1 cellular context compared by ENCODE assay signal in genomic region chr12:7851622-7852081, GRCh38.
TF ChIP-seq lines count a peak whose summit lies in the region.
"Not testable (repeated sequence)": the region's sequence is repeated elsewhere in the genome, so short reads cannot be mapped to it uniquely, and the experiment has no call there.

No MANE protein-coding gene starts in this region.

TF ChIP-seq in HepG2, 621 proteins besides CTCF, POLR2A, EP300 and RAD21 (continued from another document and continues in another):
- TF ChIP-seq ATF1 (CRISPR knock-in tag; IDR thresholded peaks at IDR 0.05): peak; percentile 68; the same call in 1 of the 2 replicates
- not testable (repeated sequence) for TF ChIP-seq TCF12 (IDR thresholded peaks at IDR 0.05)
- peak; percentile 89 for TF ChIP-seq TCF12 (CRISPR knock-in tag; IDR thresholded peaks at IDR 0.05)
- peak; percentile 16; the same call in 1 of the 2 replicates for TF ChIP-seq NFYC (CRISPR knock-in tag; IDR thresholded peaks at IDR 0.05)
- TF ChIP-seq ZNF124 (CRISPR knock-in tag; IDR thresholded peaks at IDR 0.05): peak; percentile 27; the same call in 1 of the 2 replicates
- peak; percentile 38; the same call in 1 of the 2 replicates for TF ChIP-seq SP5 (CRISPR knock-in tag; IDR thresholded peaks at IDR 0.05; ENCODE audit: borderline replicate concordance, low read depth)
- 0 out of 2 replicates have a peak, but pooled peaks have one; percentile 37 for TF ChIP-seq SMARCC2 (IDR thresholded peaks at IDR 0.05)
- peak; percentile 96 for TF ChIP-seq SOX13 (IDR thresholded peaks at IDR 0.05)
- TF ChIP-seq SOX13 (CRISPR knock-in tag; conservative IDR thresholded peaks at IDR 0.05 in 1 of 2, IDR thresholded peaks at IDR 0.05 in 1 of 2): peak in 1 of 2 experiments; percentile 98; a peak in 2 of 4 replicates
- TF ChIP-seq MBD4 (IDR thresholded peaks at IDR 0.05; ENCODE audit: borderline replicate concordance, low read length): peak; percentile 84; the same call in 1 of the 2 replicates
- 0 out of 2 replicates have a peak, but pooled peaks have one; percentile 24 for TF ChIP-seq ZFP90 (CRISPR knock-in tag; IDR thresholded peaks at IDR 0.05; ENCODE audit: borderline replicate concordance)
- TF ChIP-seq MEF2D (CRISPR knock-in tag; IDR thresholded peaks at IDR 0.05): peak; percentile 72; the same call in 1 of the 2 replicates
- TF ChIP-seq CHD4 (IDR thresholded peaks at IDR 0.05; ENCODE audit: borderline replicate concordance, low read length): peak; percentile 34; the same call in 1 of the 2 replicates
- TF ChIP-seq TCF7 (IDR thresholded peaks at IDR 0.05; ENCODE audit: low read depth): peak; percentile 99
- TF ChIP-seq PATZ1 (CRISPR knock-in tag; IDR thresholded peaks at IDR 0.05): peak; percentile 86
- peak; percentile 64; the same call in 1 of the 2 replicates for TF ChIP-seq CBFB (CRISPR knock-in tag; IDR thresholded peaks at IDR 0.05)
- TF ChIP-seq NR2F2 (IDR thresholded peaks at IDR 0.05; ENCODE audit: borderline replicate concordance, low read depth): peak; percentile 78; the same call in 1 of the 2 replicates
- peak; percentile 77 for TF ChIP-seq SIX4 (CRISPR knock-in tag; IDR thresholded peaks at IDR 0.05)
- TF ChIP-seq MED13 (CRISPR knock-in tag; IDR thresholded peaks at IDR 0.05): peak; percentile 90
- TF ChIP-seq SIX1 (CRISPR knock-in tag; IDR thresholded peaks at IDR 0.05; ENCODE audit: borderline replicate concordance): peak; percentile 88; the same call in 1 of the 2 replicates
- peak; percentile 17; the same call in 1 of the 2 replicates for TF ChIP-seq ZNF574 (CRISPR knock-in tag; IDR thresholded peaks at IDR 0.05)
- TF ChIP-seq FOXA3 (CRISPR knock-in tag; IDR thresholded peaks at IDR 0.05): peak; percentile 94
- TF ChIP-seq ISL2 (CRISPR knock-in tag; IDR thresholded peaks at IDR 0.05): peak; percentile 99
- TF ChIP-seq, protein P1, sequence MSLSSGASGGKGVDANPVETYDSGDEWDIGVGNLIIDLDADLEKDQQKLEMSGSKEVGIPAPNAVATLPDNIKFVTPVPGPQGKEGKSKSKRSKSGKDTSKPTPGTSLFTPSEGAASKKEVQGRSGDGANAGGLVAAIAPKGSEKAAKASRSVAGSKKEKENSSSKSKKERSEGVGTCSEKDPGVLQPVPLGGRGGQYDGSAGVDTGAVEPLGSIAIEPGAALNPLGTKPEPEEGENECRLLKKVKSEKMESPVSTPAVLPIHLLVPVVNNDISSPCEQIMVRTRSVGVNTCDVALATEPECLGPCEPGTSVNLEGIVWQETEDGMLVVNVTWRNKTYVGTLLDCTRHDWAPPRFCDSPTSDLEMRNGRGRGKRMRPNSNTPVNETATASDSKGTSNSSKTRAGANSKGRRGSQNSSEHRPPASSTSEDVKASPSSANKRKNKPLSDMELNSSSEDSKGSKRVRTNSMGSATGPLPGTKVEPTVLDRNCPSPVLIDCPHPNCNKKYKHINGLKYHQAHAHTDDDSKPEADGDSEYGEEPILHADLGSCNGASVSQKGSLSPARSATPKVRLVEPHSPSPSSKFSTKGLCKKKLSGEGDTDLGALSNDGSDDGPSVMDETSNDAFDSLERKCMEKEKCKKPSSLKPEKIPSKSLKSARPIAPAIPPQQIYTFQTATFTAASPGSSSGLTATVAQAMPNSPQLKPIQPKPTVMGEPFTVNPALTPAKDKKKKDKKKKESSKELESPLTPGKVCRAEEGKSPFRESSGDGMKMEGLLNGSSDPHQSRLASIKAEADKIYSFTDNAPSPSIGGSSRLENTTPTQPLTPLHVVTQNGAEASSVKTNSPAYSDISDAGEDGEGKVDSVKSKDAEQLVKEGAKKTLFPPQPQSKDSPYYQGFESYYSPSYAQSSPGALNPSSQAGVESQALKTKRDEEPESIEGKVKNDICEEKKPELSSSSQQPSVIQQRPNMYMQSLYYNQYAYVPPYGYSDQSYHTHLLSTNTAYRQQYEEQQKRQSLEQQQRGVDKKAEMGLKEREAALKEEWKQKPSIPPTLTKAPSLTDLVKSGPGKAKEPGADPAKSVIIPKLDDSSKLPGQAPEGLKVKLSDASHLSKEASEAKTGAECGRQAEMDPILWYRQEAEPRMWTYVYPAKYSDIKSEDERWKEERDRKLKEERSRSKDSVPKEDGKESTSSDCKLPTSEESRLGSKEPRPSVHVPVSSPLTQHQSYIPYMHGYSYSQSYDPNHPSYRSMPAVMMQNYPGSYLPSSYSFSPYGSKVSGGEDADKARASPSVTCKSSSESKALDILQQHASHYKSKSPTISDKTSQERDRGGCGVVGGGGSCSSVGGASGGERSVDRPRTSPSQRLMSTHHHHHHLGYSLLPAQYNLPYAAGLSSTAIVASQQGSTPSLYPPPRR (CRISPR knock-in tag; IDR thresholded peaks at IDR 0.05; ENCODE audit: borderline replicate concordance): peak; percentile 85; the same call in 1 of the 2 replicates
- TF ChIP-seq ARNTL (CRISPR knock-in tag; IDR thresholded peaks at IDR 0.05): 0 out of 2 replicates have a peak, but pooled peaks have one; percentile 50
- peak; percentile 78 for TF ChIP-seq FOXK2 (IDR thresholded peaks at IDR 0.05)
- TF ChIP-seq, protein P2, sequence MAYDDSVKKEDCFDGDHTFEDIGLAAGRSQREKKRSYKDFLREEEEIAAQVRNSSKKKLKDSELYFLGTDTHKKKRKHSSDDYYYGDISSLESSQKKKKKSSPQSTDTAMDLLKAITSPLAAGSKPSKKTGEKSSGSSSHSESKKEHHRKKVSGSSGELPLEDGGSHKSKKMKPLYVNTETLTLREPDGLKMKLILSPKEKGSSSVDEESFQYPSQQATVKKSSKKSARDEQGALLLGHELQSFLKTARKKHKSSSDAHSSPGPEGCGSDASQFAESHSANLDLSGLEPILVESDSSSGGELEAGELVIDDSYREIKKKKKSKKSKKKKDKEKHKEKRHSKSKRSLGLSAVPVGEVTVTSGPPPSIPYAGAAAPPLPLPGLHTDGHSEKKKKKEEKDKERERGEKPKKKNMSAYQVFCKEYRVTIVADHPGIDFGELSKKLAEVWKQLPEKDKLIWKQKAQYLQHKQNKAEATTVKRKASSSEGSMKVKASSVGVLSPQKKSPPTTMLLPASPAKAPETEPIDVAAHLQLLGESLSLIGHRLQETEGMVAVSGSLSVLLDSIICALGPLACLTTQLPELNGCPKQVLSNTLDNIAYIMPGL (CRISPR knock-in tag; IDR thresholded peaks at IDR 0.05; ENCODE audit: borderline replicate concordance in 1 of 2, low read depth in 1 of 2): peak; percentile 26 to 30; a peak in 1 of 4 replicates
- TF ChIP-seq KLF16 (CRISPR knock-in tag; IDR thresholded peaks at IDR 0.05): peak in 1 of 2 experiments; percentile 66; a peak in 1 of 4 replicates
- TF ChIP-seq TARDBP (CRISPR knock-in tag; IDR thresholded peaks at IDR 0.05): peak; percentile 93
- peak; percentile 73; the same call in 1 of the 2 replicates for TF ChIP-seq HMG20B (CRISPR knock-in tag; conservative IDR thresholded peaks at IDR 0.05)
- peak; percentile 87 for TF ChIP-seq FOXO1 (CRISPR knock-in tag; IDR thresholded peaks at IDR 0.05)
- peak; percentile 98 for TF ChIP-seq ZNF232 (CRISPR knock-in tag; IDR thresholded peaks at IDR 0.05; ENCODE audit: borderline replicate concordance)
- peak; percentile 53; the same call in 1 of the 2 replicates for TF ChIP-seq ZNF749 (CRISPR knock-in tag; IDR thresholded peaks at IDR 0.05; ENCODE audit: borderline replicate concordance)
- peak; percentile 31; the same call in 1 of the 2 replicates for TF ChIP-seq SMYD3 (CRISPR knock-in tag; IDR thresholded peaks at IDR 0.05)
- TF ChIP-seq ZNF121 (CRISPR knock-in tag; IDR thresholded peaks at IDR 0.05): peak; percentile 33; the same call in 1 of the 2 replicates
- TF ChIP-seq TCF7L2 (IDR thresholded peaks at IDR 0.05; ENCODE audit: low read depth, low read length): peak; percentile 90
- TF ChIP-seq, protein P3, sequence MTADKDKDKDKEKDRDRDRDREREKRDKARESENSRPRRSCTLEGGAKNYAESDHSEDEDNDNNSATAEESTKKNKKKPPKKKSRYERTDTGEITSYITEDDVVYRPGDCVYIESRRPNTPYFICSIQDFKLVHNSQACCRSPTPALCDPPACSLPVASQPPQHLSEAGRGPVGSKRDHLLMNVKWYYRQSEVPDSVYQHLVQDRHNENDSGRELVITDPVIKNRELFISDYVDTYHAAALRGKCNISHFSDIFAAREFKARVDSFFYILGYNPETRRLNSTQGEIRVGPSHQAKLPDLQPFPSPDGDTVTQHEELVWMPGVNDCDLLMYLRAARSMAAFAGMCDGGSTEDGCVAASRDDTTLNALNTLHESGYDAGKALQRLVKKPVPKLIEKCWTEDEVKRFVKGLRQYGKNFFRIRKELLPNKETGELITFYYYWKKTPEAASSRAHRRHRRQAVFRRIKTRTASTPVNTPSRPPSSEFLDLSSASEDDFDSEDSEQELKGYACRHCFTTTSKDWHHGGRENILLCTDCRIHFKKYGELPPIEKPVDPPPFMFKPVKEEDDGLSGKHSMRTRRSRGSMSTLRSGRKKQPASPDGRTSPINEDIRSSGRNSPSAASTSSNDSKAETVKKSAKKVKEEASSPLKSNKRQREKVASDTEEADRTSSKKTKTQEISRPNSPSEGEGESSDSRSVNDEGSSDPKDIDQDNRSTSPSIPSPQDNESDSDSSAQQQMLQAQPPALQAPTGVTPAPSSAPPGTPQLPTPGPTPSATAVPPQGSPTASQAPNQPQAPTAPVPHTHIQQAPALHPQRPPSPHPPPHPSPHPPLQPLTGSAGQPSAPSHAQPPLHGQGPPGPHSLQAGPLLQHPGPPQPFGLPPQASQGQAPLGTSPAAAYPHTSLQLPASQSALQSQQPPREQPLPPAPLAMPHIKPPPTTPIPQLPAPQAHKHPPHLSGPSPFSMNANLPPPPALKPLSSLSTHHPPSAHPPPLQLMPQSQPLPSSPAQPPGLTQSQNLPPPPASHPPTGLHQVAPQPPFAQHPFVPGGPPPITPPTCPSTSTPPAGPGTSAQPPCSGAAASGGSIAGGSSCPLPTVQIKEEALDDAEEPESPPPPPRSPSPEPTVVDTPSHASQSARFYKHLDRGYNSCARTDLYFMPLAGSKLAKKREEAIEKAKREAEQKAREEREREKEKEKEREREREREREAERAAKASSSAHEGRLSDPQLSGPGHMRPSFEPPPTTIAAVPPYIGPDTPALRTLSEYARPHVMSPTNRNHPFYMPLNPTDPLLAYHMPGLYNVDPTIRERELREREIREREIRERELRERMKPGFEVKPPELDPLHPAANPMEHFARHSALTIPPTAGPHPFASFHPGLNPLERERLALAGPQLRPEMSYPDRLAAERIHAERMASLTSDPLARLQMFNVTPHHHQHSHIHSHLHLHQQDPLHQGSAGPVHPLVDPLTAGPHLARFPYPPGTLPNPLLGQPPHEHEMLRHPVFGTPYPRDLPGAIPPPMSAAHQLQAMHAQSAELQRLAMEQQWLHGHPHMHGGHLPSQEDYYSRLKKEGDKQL (CRISPR knock-in tag; IDR thresholded peaks at IDR 0.05; ENCODE audit: low read depth): 0 out of 2 replicates have a peak, but pooled peaks have one; percentile 34
- peak; percentile 97 for TF ChIP-seq MEIS1 (CRISPR knock-in tag; IDR thresholded peaks at IDR 0.05; ENCODE audit: borderline replicate concordance)
- TF ChIP-seq TFAP4 (IDR thresholded peaks at IDR 0.05; ENCODE audit: borderline replicate concordance, low read depth): peak; percentile 93
- 0 out of 2 replicates have a peak, but pooled peaks have one; percentile 24 for TF ChIP-seq JUND (CRISPR knock-in tag; IDR thresholded peaks at IDR 0.05)
- peak; percentile 55; the same call in 1 of the 2 replicates for TF ChIP-seq ARID2 (CRISPR knock-in tag; IDR thresholded peaks at IDR 0.05; ENCODE audit: borderline replicate concordance)
